In genomic region chr1:202806845-202807366, GRCh38 we compare ENCODE assay signal across 1 cellular context.
TF ChIP-seq lines count a peak whose summit lies in the region.

No MANE protein-coding gene starts in this region.

TF ChIP-seq in K562, 482 proteins besides CTCF, POLR2A, EP300 and RAD21 (continued from another document and continues in another):
- no peak for TF ChIP-seq ZNF592 (IDR thresholded peaks at IDR 0.05)
- TF ChIP-seq ZNF133 (CRISPR knock-in tag; IDR thresholded peaks at IDR 0.05) = no peak
- TF ChIP-seq MCM3 (IDR thresholded peaks at IDR 0.05) = no peak
- TF ChIP-seq RBM22 (IDR thresholded peaks at IDR 0.05; ENCODE audit: low read depth, low read length, poor library complexity, severe bottlenecking) = peak; percentile 70
- TF ChIP-seq TAF9B (IDR thresholded peaks at IDR 0.05; ENCODE audit: partially characterized antibody) = no peak
- TF ChIP-seq HLTF (IDR thresholded peaks at IDR 0.05) = no peak
- TF ChIP-seq WHSC1 (IDR thresholded peaks at IDR 0.05; ENCODE audit: low read length) = no peak
- no peak for TF ChIP-seq KLF10 (CRISPR knock-in tag; IDR thresholded peaks at IDR 0.05)
- TF ChIP-seq ARNT (IDR thresholded peaks at IDR 0.05) = no peak
- TF ChIP-seq TSC22D4 (tag; IDR thresholded peaks at IDR 0.05) = no peak
- no peak for TF ChIP-seq MCM5 (IDR thresholded peaks at IDR 0.05; ENCODE audit: low read depth)
- no peak for TF ChIP-seq ZKSCAN3 (CRISPR knock-in tag; IDR thresholded peaks at IDR 0.05)
- no peak for TF ChIP-seq RNF219 (CRISPR knock-in tag; IDR thresholded peaks at IDR 0.05)
- 0 out of 2 replicates have a peak, but pooled peaks have one; percentile 9 for TF ChIP-seq SMARCA4 (IDR thresholded peaks at IDR 0.05)
- no peak for TF ChIP-seq NFXL1 (CRISPR knock-in tag; IDR thresholded peaks at IDR 0.05)
- TF ChIP-seq ZNF121 (CRISPR knock-in tag; conservative IDR thresholded peaks at IDR 0.05) = no peak
- TF ChIP-seq NR2F6 (CRISPR knock-in tag; IDR thresholded peaks at IDR 0.05) = no peak
- TF ChIP-seq ZNF408 (CRISPR knock-in tag; IDR thresholded peaks at IDR 0.05; ENCODE audit: low read depth) = no peak
- TF ChIP-seq GABPB2 (CRISPR knock-in tag; conservative IDR thresholded peaks at IDR 0.05) = no peak
- TF ChIP-seq HOMEZ (CRISPR knock-in tag; IDR thresholded peaks at IDR 0.05) = no peak
- TF ChIP-seq TBL1XR1 (IDR thresholded peaks at IDR 0.05; ENCODE audit: low read length in 2 of 2) = no peak
- no peak for TF ChIP-seq USF1 (CRISPR knock-in tag; IDR thresholded peaks at IDR 0.05)
- TF ChIP-seq NR1H2 (CRISPR knock-in tag; IDR thresholded peaks at IDR 0.05) = no peak
- peak; percentile 60; the same call in 1 of the 2 replicates for TF ChIP-seq MTA3 (IDR thresholded peaks at IDR 0.05; ENCODE audit: borderline replicate concordance)
- TF ChIP-seq ZC3H8 (IDR thresholded peaks at IDR 0.05) = no peak
- no peak for TF ChIP-seq CREB5 (CRISPR knock-in tag; IDR thresholded peaks at IDR 0.05)
- no peak for TF ChIP-seq NFYB (IDR thresholded peaks at IDR 0.05; ENCODE audit: extremely low read depth, insufficient read length)
- peak; percentile 84 for TF ChIP-seq PCBP1 (IDR thresholded peaks at IDR 0.05; ENCODE audit: low read depth, low read length, poor library complexity, severe bottlenecking)
- no peak for TF ChIP-seq MAX (CRISPR knock-in tag; IDR thresholded peaks at IDR 0.05)
- no peak for TF ChIP-seq NFE2L1 (tag; IDR thresholded peaks at IDR 0.05; ENCODE audit: borderline replicate concordance, low read depth)
- TF ChIP-seq MED1 (CRISPR knock-in tag; IDR thresholded peaks at IDR 0.05; ENCODE audit: borderline replicate concordance) = no peak
- TF ChIP-seq ZFPM2 (CRISPR knock-in tag; IDR thresholded peaks at IDR 0.05) = no peak
- TF ChIP-seq SRSF7 (optimal IDR thresholded peaks at IDR 0.05; ENCODE audit: low read depth, low read length) = no peak
- no peak for TF ChIP-seq NCOA6 (IDR thresholded peaks at IDR 0.05)
- TF ChIP-seq KAT2B (IDR thresholded peaks at IDR 0.05; ENCODE audit: low read depth, low read length) = no peak
- no peak for TF ChIP-seq ZNF41 (CRISPR knock-in tag; conservative IDR thresholded peaks at IDR 0.05)
- TF ChIP-seq CLOCK (CRISPR knock-in tag; IDR thresholded peaks at IDR 0.05; ENCODE audit: borderline replicate concordance) = no peak
- TF ChIP-seq TGIF2 (CRISPR knock-in tag; IDR thresholded peaks at IDR 0.05) = no peak
- TF ChIP-seq ELF1 (tag; IDR thresholded peaks at IDR 0.05) = no peak
- TF ChIP-seq ZBTB2 (IDR thresholded peaks at IDR 0.05) = no peak
- TF ChIP-seq ZC3H4 (CRISPR knock-in tag; IDR thresholded peaks at IDR 0.05; ENCODE audit: borderline replicate concordance) = peak; percentile 39; the same call in 1 of the 2 replicates
- no peak for TF ChIP-seq PHB2 (IDR thresholded peaks at IDR 0.05; ENCODE audit: low read depth)
- TF ChIP-seq CBX5 (IDR thresholded peaks at IDR 0.05; ENCODE audit: borderline replicate concordance, low read depth) = no peak
- no peak for TF ChIP-seq ZBTB12 (CRISPR knock-in tag; IDR thresholded peaks at IDR 0.05)
- no peak for TF ChIP-seq SAP30 (IDR thresholded peaks at IDR 0.05; ENCODE audit: borderline replicate concordance, insufficient read depth, low read depth, low read length, poor library complexity, severe bottlenecking)
- no peak for TF ChIP-seq ZBTB8A (IDR thresholded peaks at IDR 0.05; ENCODE audit: partially characterized antibody)
- TF ChIP-seq MAFK (IDR thresholded peaks at IDR 0.05; ENCODE audit: low read length) = no peak
- TF ChIP-seq ZKSCAN8 (CRISPR knock-in tag; IDR thresholded peaks at IDR 0.05) = no peak
- no peak for TF ChIP-seq MYC (IDR thresholded peaks at IDR 0.05; ENCODE audit: low read depth, low read length)
- no peak for TF ChIP-seq MYC (CRISPR knock-in tag; IDR thresholded peaks at IDR 0.05; ENCODE audit: borderline replicate concordance, low read depth)
- no peak for TF ChIP-seq IRF1 (CRISPR knock-in tag; IDR thresholded peaks at IDR 0.05; ENCODE audit: borderline replicate concordance)
- TF ChIP-seq MCM7 (IDR thresholded peaks at IDR 0.05) = no peak
- no peak for TF ChIP-seq ZNF655 (CRISPR knock-in tag; IDR thresholded peaks at IDR 0.05)
- no peak for TF ChIP-seq RFX7 (CRISPR knock-in tag; IDR thresholded peaks at IDR 0.05)
- no peak for TF ChIP-seq MEF2A (IDR thresholded peaks at IDR 0.05; ENCODE audit: control insufficient read depth, low read depth, low read length)
